ENCODE assay signal across 18 cellular contexts in the genomic region with DNA sequence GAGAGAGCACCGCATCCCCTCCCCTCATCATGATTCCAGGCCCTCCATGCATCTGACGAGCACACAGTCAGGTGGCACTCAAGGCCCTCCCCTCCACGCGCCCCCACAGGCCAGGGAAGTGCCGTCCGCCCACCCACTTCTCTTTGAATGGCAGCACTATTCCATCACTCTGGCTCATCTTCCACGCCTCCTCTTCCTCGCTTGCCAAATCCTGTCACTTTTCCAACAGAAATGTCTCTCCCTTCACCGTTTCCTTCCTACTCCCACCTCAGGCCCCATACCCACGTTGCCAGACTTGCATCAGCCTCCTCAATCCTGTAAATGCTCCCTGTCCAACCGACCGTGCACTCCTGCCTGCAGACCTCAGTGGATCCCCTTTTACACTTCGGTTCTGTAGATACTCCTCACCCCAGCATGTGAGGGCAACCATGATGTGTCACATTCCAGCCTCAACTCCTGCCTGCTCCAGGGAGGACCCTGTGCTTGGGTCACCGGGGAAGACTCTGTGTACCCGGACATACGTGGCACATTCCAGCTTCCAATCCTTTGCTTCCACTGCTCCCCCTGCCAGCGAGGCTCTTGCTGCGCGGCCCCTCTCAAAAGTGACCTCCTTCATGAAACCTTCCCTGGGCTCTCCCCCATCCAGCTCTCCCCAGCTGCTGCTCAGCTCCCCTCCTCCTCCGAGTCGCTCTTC. TPM values are rescaled to one million over a fixed set of nuclear protein-coding genes. Genes with fewer than 3 reads are reported as not detected.
DNase-seq lines count a peak whose midpoint lies in the region; ATAC-seq and TF ChIP-seq lines count a peak whose summit lies in the region.
"Had no signal": no experiment of that assay in that cellular context is flagged by ENCODE, and none has a peak within 500 bp of the region (broad histone marks: within the 10 kb centered on the region; RNA-seq: fewer than 3 reads in every experiment).

No MANE protein-coding gene starts in this region.

- no peaks in the 10 kb centered on the region for H3K9me3 ChIP-seq in left ventricle myocardium inferior (replicated peaks)
- H3K9me3 ChIP-seq: mucosa of descending colon, SK-N-SH, upper lobe of left lung had no signal

- DNase-seq in left ventricle myocardium inferior (no peak), Right ventricle myocardium inferior (ENCODE audit: missing footprints) (no peak), globus pallidus (ENCODE audit: low spot score) (peak; percentile 43), putamen (ENCODE audit: low spot score) (peak; percentile 89), H7 (no peak), NCI-H446 (lab: John Stamatoyannopoulos, UW) (no peak), SKM-1 treated with dmso at 0.1 percent for 144 hours (lab: John Stamatoyannopoulos, UW; ENCODE audit: unreplicated experiment) (no peak)
- DNase-seq: activated CD4-positive, alpha-beta memory T cell treated with anti-CD3 and anti-CD28 coated beads, Interleukin-2, amount 10 ng/mL, durations not matched to agents 7 days and 5 days; activated gamma-delta T cell; activated T-cell treated with anti-CD3 and anti-CD28 coated beads for 4 hours; mucosa of descending colon; NCI-H1048; NCI-H187 treated with DMSO at 0.1 percent for 48 hours; SK-N-SH; stimulated activated CD4-positive, alpha-beta T cell treated with anti-CD3 and anti-CD28 coated beads, Interleukin-1b, Interleukin-23, amount 100 ng/mL, for 48 hours; stimulated activated naive B cell treated with anti-CD40 and anti-IgM and Interleukin-4, amounts not matched to agents 10 μg/mL and 1 μg/mL and 100 μg/mL, for 72 hours; upper lobe of left lung had no signal

- H3K27me3 ChIP-seq in left ventricle myocardium inferior (ENCODE audit: low read depth) (no peaks in the 10 kb centered on the region), H7 (ENCODE audit: control insufficient read depth, insufficient read depth, low read length) (no peaks in the 10 kb centered on the region)
- H3K27me3 ChIP-seq: upper lobe of left lung had no signal

- no peaks in the 10 kb centered on the region for H3K36me3 ChIP-seq in left ventricle myocardium inferior
- no peaks in the 10 kb centered on the region for H3K36me3 ChIP-seq in H7 (replicated peaks; ENCODE audit: control insufficient read depth, insufficient read depth, low read length)
- H3K36me3 ChIP-seq: upper lobe of left lung had no signal

- H3K4me3 ChIP-seq in left ventricle myocardium inferior (no peak overlapping the region), H7 (ENCODE audit: insufficient read depth, low read depth, low read length) (no peak overlapping the region)
- H3K4me3 ChIP-seq: mucosa of descending colon, upper lobe of left lung had no signal

- peak overlapping the region; percentile 89 for H3K27ac ChIP-seq in left ventricle myocardium inferior (replicated peaks)
- H3K27ac ChIP-seq: upper lobe of left lung had no signal

- ATAC-seq in Right ventricle myocardium inferior (no peak), GM18517 (IDR thresholded peaks at IDR 0.05; ENCODE audit: unreplicated experiment) (no peak)
- ATAC-seq: mucosa of descending colon; stimulated activated naive B cell treated with anti-CD40 and anti-IgM and Interleukin-4, amounts not matched to agents 10 μg/mL and 1 μg/mL and 100 μg/mL, for 72 hours had no signal

- peaks cover 100% of the 10 kb centered on the region for H3K4me1 ChIP-seq in left ventricle myocardium inferior

- no peak for TF ChIP-seq CTCF in left ventricle myocardium inferior (IDR thresholded peaks at IDR 0.05; ENCODE audit: borderline replicate concordance)

- intact Hi-C loops in left ventricle myocardium inferior (cut with micrococcal nuclease) = no loop called here
- intact Hi-C loops in Right ventricle myocardium inferior (cut with DNase I) = no loop called here

RNA-seq across cellular contexts. Expression of gene ADCY5, which starts 29.6 kb away (rescaled TPM):
- total RNA-seq in left ventricle myocardium inferior (249 TPM), Right ventricle myocardium inferior (232 TPM)
- total RNA-seq in H7 (2014; rRNA removed; shearing (Covaris generic)) = 2.4 and 5.1 TPM in 2 replicates
- total RNA-seq: activated CD4-positive, alpha-beta memory T cell treated with anti-CD3 and anti-CD28 coated beads, Interleukin-2, amount 10 ng/mL, durations not matched to agents 7 days and 5 days had no signal

Comparison
In these comparisons a context has a peak if more than half of its experiments do, and no peak if none do; other contexts are left out.
1. DNase-seq: peak in globus pallidus (single experiment) and putamen (single experiment); none in left ventricle myocardium inferior (single experiment), Right ventricle myocardium inferior (single experiment), H7 (single experiment), NCI-H446 (0 of 2) and SKM-1 treated with dmso at 0.1 percent for 144 hours (single experiment).
2. RNA of gene ADCY5, which starts 29.6 kb away (total RNA-seq): 249 TPM in left ventricle myocardium inferior (single experiment) and 232 TPM in Right ventricle myocardium inferior (single experiment); 2.4 to 5.1 TPM in H7; every median in the first group is over 10 times any median in the second.